1 cellular context compared by ENCODE assay signal in genomic region chr13:41364043-41364442, GRCh38.
A peak's percentile ranks its signal among the peaks of the same experiment; 100 is the strongest.
TF ChIP-seq lines count a peak whose summit lies in the region.

No MANE protein-coding gene starts in this region.

TF ChIP-seq in H1, 55 proteins besides CTCF, POLR2A, EP300 and RAD21:
- TF ChIP-seq CEBPB (IDR thresholded peaks at IDR 0.05; ENCODE audit: low read depth, low read length) (peak; percentile 57; the same call in 1 of the 2 replicates), CBX5 (IDR thresholded peaks at IDR 0.05; ENCODE audit: low read depth, low read length) (no peak)
